Comparison of ENCODE assay signal across 8 cellular contexts in the genomic region with DNA sequence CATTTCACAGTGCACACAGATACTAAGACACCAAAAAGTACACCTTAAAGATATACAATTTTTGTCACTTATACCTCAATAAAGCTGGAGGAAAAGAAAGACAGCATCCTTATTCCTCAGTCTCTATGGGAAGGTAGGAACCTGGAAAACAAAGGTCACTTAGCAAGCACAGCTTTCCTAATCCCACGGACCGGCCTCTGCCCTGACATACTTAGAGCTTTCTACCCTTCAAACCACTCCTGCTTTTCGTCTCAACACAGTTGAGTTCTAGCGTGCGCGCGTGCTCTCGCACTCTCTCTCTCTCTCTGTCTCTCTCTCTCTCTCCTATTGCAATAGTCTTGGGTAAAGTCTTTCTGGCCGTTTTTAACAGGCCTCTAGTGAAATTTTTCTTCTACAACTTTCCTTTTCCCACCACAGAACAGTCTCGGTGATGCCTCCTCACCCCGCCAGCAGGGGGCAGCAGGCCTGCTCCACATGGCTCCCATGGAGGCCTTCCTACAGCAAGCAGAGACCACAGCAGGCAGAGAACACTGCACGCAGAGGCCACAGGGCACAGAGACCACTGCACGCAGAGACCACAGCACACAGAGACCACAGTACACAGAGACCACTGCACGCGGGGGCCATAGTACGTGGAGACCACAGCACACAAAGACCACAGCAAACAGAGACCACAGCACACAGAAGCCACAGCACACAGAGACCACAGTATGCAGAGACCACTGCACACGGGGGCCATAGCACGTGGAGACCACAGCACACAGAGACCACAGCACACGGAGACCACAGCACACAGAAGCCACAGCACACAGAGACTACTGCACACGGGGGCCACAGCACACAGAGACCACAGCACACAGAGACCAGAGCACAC.
A peak's percentile ranks its signal among the peaks of the same experiment; 100 is the strongest.
DNase-seq lines count a peak whose midpoint lies in the region; ATAC-seq and TF ChIP-seq lines count a peak whose summit lies in the region.

No MANE protein-coding gene starts in this region.

- H3K27ac ChIP-seq in HUES64 (ENCODE audit: low read depth, low read length) (peak overlapping the region; percentile 46; the same call in 1 of the 2 replicates), sigmoid colon (no peak overlapping the region)

- intact Hi-C loops in sigmoid colon (cut with DNase I), result no loop called here

- no peak overlapping the region for H3K9ac ChIP-seq in HUES64 (ENCODE audit: low read depth, low read length)

- H3K4me3 Mint-ChIP-seq in chondrocyte (ENCODE audit: unreplicated experiment) (no peak overlapping the region), osteocyte (ENCODE audit: unreplicated experiment) (no peak overlapping the region)

- no peaks in the 10 kb centered on the region for H3K9me3 Mint-ChIP-seq in chondrocyte (ENCODE audit: low read depth)
- H3K9me3 Mint-ChIP-seq in osteocyte (ENCODE audit: unreplicated experiment), result no peaks in the 10 kb centered on the region

- DNase-seq in GM03348 (ENCODE audit: low spot score), result peak; percentile 55
- DNase-seq in activated CD4-positive, CD25-positive, alpha-beta regulatory T cell (lab: John Stamatoyannopoulos, UW), result peak; percentile 48 to 53 (median 52)
- no peak for DNase-seq in chondrocyte (ENCODE audit: low spot score)
- DNase-seq in osteocyte (ENCODE audit: extremely low spot score, unreplicated experiment), result no peak
- DNase-seq in sigmoid colon, result no peak

- H3K27ac Mint-ChIP-seq in chondrocyte (ENCODE audit: unreplicated experiment) (no peak overlapping the region), osteocyte (ENCODE audit: unreplicated experiment) (no peak overlapping the region)

- no peaks in the 10 kb centered on the region for H3K27me3 ChIP-seq in HUES64 (ENCODE audit: insufficient read depth, low read length)
- no peaks in the 10 kb centered on the region for H3K27me3 ChIP-seq in sigmoid colon

- TF ChIP-seq CTCF in chondrocyte (IDR thresholded peaks at IDR 0.05), result peak; percentile 51
- peak; percentile 19 for TF ChIP-seq CTCF in osteocyte (IDR thresholded peaks at IDR 0.05)
- TF ChIP-seq CTCF in sigmoid colon (IDR thresholded peaks at IDR 0.05), result peak in 2 of 4 experiments; percentile 17 to 29

- TF ChIP-seq POLR2A in sigmoid colon (IDR thresholded peaks at IDR 0.05), result no peak

- H3K36me3 ChIP-seq in HUES64 (ENCODE audit: insufficient read depth, low read length), result no peaks in the 10 kb centered on the region
- H3K36me3 ChIP-seq in sigmoid colon, result no peaks in the 10 kb centered on the region

- 82% methylated on average over 20 of the region's 20 CpGs for WGBS in HUES64
- WGBS in sigmoid colon, 2 donors, result 71 to 73% methylated on average over 20 of the region's 20 CpGs

- no peak for TF ChIP-seq EP300 in sigmoid colon (IDR thresholded peaks at IDR 0.05)

- H3K27me3 Mint-ChIP-seq in chondrocyte (ENCODE audit: low read depth), result no peaks in the 10 kb centered on the region
- no peaks in the 10 kb centered on the region for H3K27me3 Mint-ChIP-seq in osteocyte (ENCODE audit: unreplicated experiment)

- H3K4me3 ChIP-seq in HUES64 (ENCODE audit: low read length), result no peak overlapping the region
- H3K4me3 ChIP-seq in sigmoid colon, result no peak overlapping the region

- no peaks in the 10 kb centered on the region for H3K4me1 Mint-ChIP-seq in chondrocyte (ENCODE audit: low read depth)
- no peaks in the 10 kb centered on the region for H3K4me1 Mint-ChIP-seq in osteocyte (ENCODE audit: unreplicated experiment)

- peak; percentile 82 for ATAC-seq in GM21381 (IDR thresholded peaks at IDR 0.05; ENCODE audit: unreplicated experiment)
- ATAC-seq in HG03097 (IDR thresholded peaks at IDR 0.05; ENCODE audit: low FRiP score, unreplicated experiment), result no peak

- H3K4me1 ChIP-seq in HUES64 (ENCODE audit: insufficient read depth, low read length) (peaks cover 13% of the 10 kb centered on the region; the same call in 1 of the 2 replicates), sigmoid colon (no peaks in the 10 kb centered on the region)

- H3K36me3 Mint-ChIP-seq in chondrocyte (ENCODE audit: low read depth), result no peaks in the 10 kb centered on the region
- no peaks in the 10 kb centered on the region for H3K36me3 Mint-ChIP-seq in osteocyte (ENCODE audit: unreplicated experiment)

- H3K9me3 ChIP-seq in HUES64 (ENCODE audit: insufficient read depth, low read depth, low read length) (no peaks in the 10 kb centered on the region), sigmoid colon (no peaks in the 10 kb centered on the region)

Comparison
In these comparisons a context has a peak if more than half of its experiments do, and no peak if none do; other contexts are left out.
1. DNase-seq: peak in GM03348 (single experiment) and activated CD4-positive, CD25-positive, alpha-beta regulatory T cell (4 of 4); none in chondrocyte (single experiment), osteocyte (single experiment) and sigmoid colon (single experiment).